Comparison of ENCODE assay signal across 13 cellular contexts in genomic region chr17:77163001-77163400, GRCh38. TPM values are rescaled to one million over a fixed set of nuclear protein-coding genes. Genes with fewer than 3 reads are reported as not detected.
DNase-seq lines count a peak whose midpoint lies in the region; ATAC-seq and TF ChIP-seq lines count a peak whose summit lies in the region.
"Had no signal": no experiment of that assay in that cellular context is flagged by ENCODE, and none has a peak within 500 bp of the region (broad histone marks: within the 10 kb centered on the region; RNA-seq: fewer than 3 reads in every experiment).

No MANE protein-coding gene starts in this region.

- peaks cover 5% of the 10 kb centered on the region for H3K4me1 ChIP-seq in endodermal cell (ENCODE audit: control insufficient read depth, insufficient read depth, low read length)
- H3K4me1 ChIP-seq in mesodermal cell (ENCODE audit: control insufficient read depth, insufficient read depth, low read length, poor library complexity, severe bottlenecking): peaks cover 45% of the 10 kb centered on the region
- peaks cover 9 to 66% (median 44%) of the 10 kb centered on the region in 5 donors for H3K4me1 ChIP-seq in subcutaneous abdominal adipose tissue (ENCODE audit: control insufficient read depth in 5 of 5, insufficient read depth in 5 of 5, low read length in 5 of 5)

- H3K36me3 ChIP-seq in endodermal cell (ENCODE audit: control insufficient read depth, insufficient read depth, low read length): peaks cover 17% of the 10 kb centered on the region
- peaks cover 53% of the 10 kb centered on the region for H3K36me3 ChIP-seq in mesodermal cell (ENCODE audit: control insufficient read depth, insufficient read depth, low read length)
- H3K36me3 ChIP-seq in subcutaneous abdominal adipose tissue (ENCODE audit: control insufficient read depth in 5 of 5, insufficient read depth in 5 of 5, low read length in 5 of 5): peaks cover 0 to 5% (median 2%) of the 10 kb centered on the region in 5 donors

- TF ChIP-seq CTCF in endodermal cell (conservative IDR thresholded peaks at IDR 0.05): no peak

- peaks cover 19% of the 10 kb centered on the region for H3K4me1 Mint-ChIP-seq in T-helper 2 cell treated with Interferon-gamma antibody and Interleukin-4, amounts not matched to agents 5 μg/mL and 100 μg/mL, for 36 hours (ENCODE audit: low read depth)
- peaks cover 41% of the 10 kb centered on the region for H3K4me1 Mint-ChIP-seq in endodermal cell
- peaks cover 57 to 63% (median 60%) of the 10 kb centered on the region in 3 donors for H3K4me1 Mint-ChIP-seq in T-cell

- ATAC-seq in T-cell (replicated peaks in 1 of 4): no peak

- H3K4me3 Mint-ChIP-seq in T-helper 2 cell treated with Interferon-gamma antibody and Interleukin-4, amounts not matched to agents 5 μg/mL and 100 μg/mL, for 36 hours: no peak overlapping the region
- no peak overlapping the region for H3K4me3 Mint-ChIP-seq in endodermal cell
- H3K4me3 Mint-ChIP-seq in T-cell: no peak overlapping the region
- H3K4me3 Mint-ChIP-seq: activated naive CD4-positive, alpha-beta T cell treated with anti-CD3 and anti-CD28 coated beads, Interleukin-2, amount 50 U/mL, for 24 hours had no signal

- POLR2A ChIA-PET in T-cell (lab: Charles Lee): no interaction called here

- peak overlapping the region; percentile 70 for H3K27ac ChIP-seq in endodermal cell (ENCODE audit: low read depth, low read length)
- peak overlapping the region; percentile 46 for H3K27ac ChIP-seq in mesodermal cell (ENCODE audit: low read depth, low read length, severe bottlenecking)
- peak overlapping the region; percentile 58 for H3K27ac ChIP-seq in subcutaneous abdominal adipose tissue (ENCODE audit: low read depth, low read length)
- H3K27ac ChIP-seq: 22Rv1 had no signal

- no peak overlapping the region for H3K9ac ChIP-seq in endodermal cell (ENCODE audit: extremely low read depth, low read length, poor library complexity, severe bottlenecking)
- H3K9ac ChIP-seq in subcutaneous abdominal adipose tissue (ENCODE audit: low read length in 5 of 5): peak overlapping the region in 1 of 5 donors; percentile 28

- H3K27ac Mint-ChIP-seq in T-helper 2 cell treated with Interferon-gamma antibody and Interleukin-4, amounts not matched to agents 5 μg/mL and 100 μg/mL, for 36 hours: peak overlapping the region; percentile 3
- H3K27ac Mint-ChIP-seq in endodermal cell (peak overlapping the region; percentile 5), T-cell (peak overlapping the region in 1 of 2 donors; percentile 53)
- H3K27ac Mint-ChIP-seq: activated naive CD4-positive, alpha-beta T cell treated with anti-CD3 and anti-CD28 coated beads, Interleukin-2, amount 50 U/mL, for 24 hours had no signal

- CTCF ChIA-PET in T-cell (lab: Charles Lee): no interaction called here

- 62 to 72% methylated on average over 9 to 10 of the region's 10 CpGs for WGBS in endodermal cell (ENCODE audit: insufficient coverage in 1 of 2, insufficient read length in 1 of 2), 2 experiments
- WGBS in mesodermal cell (ENCODE audit: insufficient coverage in 2 of 2), 2 experiments: 52 to 53% methylated on average over 5 to 8 of the region's 10 CpGs

- no peak for DNase-seq in T-helper 2 cell treated with Interferon-gamma antibody and Interleukin-4, amounts not matched to agents 5 μg/mL and 100 μg/mL, for 36 hours (ENCODE audit: low spot score)
- DNase-seq in T-helper 2 cell (no peak), endodermal cell (no peak), NCI-H1436 (lab: John Stamatoyannopoulos, UW) (no peak), NCI-H524 treated with DMSO at 0.1 percent for 48 hours (lab: John Stamatoyannopoulos, UW) (no peak), T-cell (no peak)
- DNase-seq: NCI-H1930, RPMI8226 had no signal

- H3K9me3 Mint-ChIP-seq in T-helper 2 cell treated with Interferon-gamma antibody and Interleukin-4, amounts not matched to agents 5 μg/mL and 100 μg/mL, for 36 hours: peaks cover 29% of the 10 kb centered on the region
- peaks cover 19% of the 10 kb centered on the region for H3K9me3 Mint-ChIP-seq in endodermal cell
- H3K9me3 Mint-ChIP-seq in T-cell: peaks cover 6 to 10% (median 7%) of the 10 kb centered on the region in 3 donors

- H3K36me3 Mint-ChIP-seq in T-helper 2 cell treated with Interferon-gamma antibody and Interleukin-4, amounts not matched to agents 5 μg/mL and 100 μg/mL, for 36 hours (ENCODE audit: low read depth): peaks cover 54% of the 10 kb centered on the region
- H3K36me3 Mint-ChIP-seq in endodermal cell (ENCODE audit: low read depth) (peaks cover 25% of the 10 kb centered on the region), T-cell (peaks cover 48% of the 10 kb centered on the region)

- H3K9me3 ChIP-seq in endodermal cell (ENCODE audit: control insufficient read depth, low read length) (peaks cover 30% of the 10 kb centered on the region), mesodermal cell (ENCODE audit: control insufficient read depth, low read length) (peaks cover 22% of the 10 kb centered on the region), subcutaneous abdominal adipose tissue (ENCODE audit: control insufficient read depth in 5 of 5, low read length in 5 of 5) (peaks cover 0 to 10% (median 6%) of the 10 kb centered on the region in 5 donors)

- H3K27me3 ChIP-seq in endodermal cell (ENCODE audit: control insufficient read depth, insufficient read depth, low read length, poor library complexity, severe bottlenecking): no peaks in the 10 kb centered on the region
- no peaks in the 10 kb centered on the region for H3K27me3 ChIP-seq in subcutaneous abdominal adipose tissue (ENCODE audit: control insufficient read depth in 5 of 5, insufficient read depth in 4 of 5, low read length in 5 of 5)

- H3K27me3 Mint-ChIP-seq in T-helper 2 cell treated with Interferon-gamma antibody and Interleukin-4, amounts not matched to agents 5 μg/mL and 100 μg/mL, for 36 hours (ENCODE audit: low read depth): no peaks in the 10 kb centered on the region
- H3K27me3 Mint-ChIP-seq in endodermal cell (ENCODE audit: insufficient read depth): no peaks in the 10 kb centered on the region
- no peaks in the 10 kb centered on the region for H3K27me3 Mint-ChIP-seq in T-cell
- H3K27me3 Mint-ChIP-seq: activated naive CD4-positive, alpha-beta T cell treated with anti-CD3 and anti-CD28 coated beads, Interleukin-2, amount 50 U/mL, for 24 hours had no signal

- H3K4me3 ChIP-seq in endodermal cell (ENCODE audit: low read length) (no peak overlapping the region), mesodermal cell (ENCODE audit: extremely low read depth, insufficient read depth, low read length, poor library complexity, severe bottlenecking) (no peak overlapping the region), subcutaneous abdominal adipose tissue (ENCODE audit: low read depth in 1 of 5, low read length in 5 of 5) (peak overlapping the region in 4 of 5 donors; percentile 3 to 40 (median 34))
- H3K4me3 ChIP-seq: smooth muscle cell had no signal

RNA-seq across cellular contexts. Expression of gene SEC14L1, which starts 22.2 kb away (rescaled TPM):
- total RNA-seq in endodermal cell (10 to 100 TPM; 77.0 to 87.4 TPM), T-cell (10 to 100 TPM; 36.9 to 71.6 (median 46.2) TPM)
- polyA plus RNA-seq in endodermal cell (2013, experiment 1 of 2): 104 TPM
- polyA plus RNA-seq in endodermal cell (2013, experiment 2 of 2): 90.5 TPM
- polyA plus RNA-seq in mesodermal cell (2013, experiment 1 of 2): 203 TPM
- 152 TPM for polyA plus RNA-seq in mesodermal cell (2013, experiment 2 of 2)

Comparison
In these comparisons a context has a peak if more than half of its experiments do, and no peak if none do; other contexts are left out.
1. H3K4me3 ChIP-seq: peak in subcutaneous abdominal adipose tissue (4 of 5); none in endodermal cell (single experiment) and mesodermal cell (single experiment).
2. Peak in every context shown above with its lines, with median percentiles within 50 percentile points of each other: H3K27ac ChIP-seq.